ENCODE assay signal across 21 cellular contexts in genomic region chr9:13862562-13862961, GRCh38.
"Had no signal": no experiment of that assay in that cellular context is flagged by ENCODE, and none has a peak within 500 bp of the region (broad histone marks: within the 10 kb centered on the region; RNA-seq: fewer than 3 reads in every experiment).

No MANE protein-coding gene starts in this region.

- H3K4me1 ChIP-seq: parathyroid adenoma had no signal

- H3K36me3 Mint-ChIP-seq: activated CD8-positive, alpha-beta memory T cell treated with anti-CD3 and anti-CD28 coated beads, Interleukin-2, amount 10 ng/mL, durations not matched to agents 7 days and 5 days; memory B cell; stimulated activated naive B cell treated with anti-CD40 and anti-IgM and Interleukin-4, amounts not matched to agents 10 μg/mL and 1 μg/mL and 100 μg/mL, for 72 hours had no signal

- H3K4me3 Mint-ChIP-seq: activated CD4-positive, alpha-beta T cell treated with anti-CD3 and anti-CD28 coated beads, Interleukin-2, amount 10 ng/mL, durations not matched to agents 7 days and 5 days; activated CD8-positive, alpha-beta memory T cell treated with anti-CD3 and anti-CD28 coated beads, Interleukin-2, amount 10 ng/mL, durations not matched to agents 7 days and 5 days; activated CD8-positive, alpha-beta T cell treated with anti-CD3 and anti-CD28 coated beads for 36 hours; central memory CD8-positive, alpha-beta T cell; effector memory CD8-positive, alpha-beta T cell; memory B cell; stimulated activated naive B cell treated with anti-CD40 and anti-IgM and Interleukin-4, amounts not matched to agents 10 μg/mL and 1 μg/mL and 100 μg/mL, for 72 hours had no signal

- H3K27ac ChIP-seq: brain microvascular endothelial cell, parathyroid adenoma, upper lobe of right lung, VCaP had no signal

- DNase-seq: activated CD4-positive, alpha-beta T cell treated with anti-CD3 and anti-CD28 coated beads, Interleukin-2, amount 10 ng/mL, durations not matched to agents 7 days and 5 days; activated CD8-positive, alpha-beta memory T cell treated with anti-CD3 and anti-CD28 coated beads, Interleukin-2, amount 10 ng/mL, durations not matched to agents 7 days and 5 days; activated CD8-positive, alpha-beta T cell treated with anti-CD3 and anti-CD28 coated beads for 36 hours; activated effector memory CD4-positive, alpha-beta T cell treated with anti-CD3 and anti-CD28 coated beads, Interleukin-2, amount 50 U/mL, for 16 hours; activated naive CD4-positive, alpha-beta T cell treated with anti-CD3 and anti-CD28 coated beads, Interleukin-2, amount 50 U/mL, for 16 hours; activated T-cell treated with anti-CD3 and anti-CD28 coated beads for 4 hours; brain microvascular endothelial cell; effector memory CD8-positive, alpha-beta T cell; foreskin melanocyte; kidney glomerular epithelial cell; stimulated activated CD4-positive, alpha-beta T cell treated with anti-CD3 and anti-CD28 coated beads, Interleukin-2, amount 100 ng/mL, for 48 hours; stimulated activated CD8-positive, alpha-beta memory T cell treated with anti-CD3 and anti-CD28 coated beads, Interleukin-4, amount 100 ng/mL, for 48 hours; stimulated activated naive B cell treated with anti-CD40 and anti-IgM and Interleukin-4, amounts not matched to agents 10 μg/mL and 1 μg/mL and 100 μg/mL, for 72 hours; T-helper 2 cell; upper lobe of right lung had no signal

- H3K36me3 ChIP-seq: brain microvascular endothelial cell, upper lobe of right lung had no signal

- H3K27me3 ChIP-seq: brain microvascular endothelial cell, dorsolateral prefrontal cortex, upper lobe of right lung had no signal

- H3K4me1 Mint-ChIP-seq: activated CD4-positive, alpha-beta T cell treated with anti-CD3 and anti-CD28 coated beads, Interleukin-2, amount 10 ng/mL, durations not matched to agents 7 days and 5 days; activated CD8-positive, alpha-beta memory T cell treated with anti-CD3 and anti-CD28 coated beads, Interleukin-2, amount 10 ng/mL, durations not matched to agents 7 days and 5 days; central memory CD8-positive, alpha-beta T cell; memory B cell; stimulated activated naive B cell treated with anti-CD40 and anti-IgM and Interleukin-4, amounts not matched to agents 10 μg/mL and 1 μg/mL and 100 μg/mL, for 72 hours had no signal

- H3K9me3 Mint-ChIP-seq: activated CD4-positive, alpha-beta T cell treated with anti-CD3 and anti-CD28 coated beads, Interleukin-2, amount 10 ng/mL, durations not matched to agents 7 days and 5 days had no signal

- H3K9me3 ChIP-seq: mucosa of descending colon, upper lobe of right lung had no signal

- H3K4me3 ChIP-seq: mucosa of descending colon, upper lobe of right lung had no signal

- H3K27ac Mint-ChIP-seq: activated CD4-positive, alpha-beta T cell treated with anti-CD3 and anti-CD28 coated beads, Interleukin-2, amount 10 ng/mL, durations not matched to agents 7 days and 5 days; activated CD8-positive, alpha-beta memory T cell treated with anti-CD3 and anti-CD28 coated beads, Interleukin-2, amount 10 ng/mL, durations not matched to agents 7 days and 5 days; activated CD8-positive, alpha-beta T cell treated with anti-CD3 and anti-CD28 coated beads for 36 hours; effector memory CD8-positive, alpha-beta T cell; memory B cell; stimulated activated naive B cell treated with anti-CD40 and anti-IgM and Interleukin-4, amounts not matched to agents 10 μg/mL and 1 μg/mL and 100 μg/mL, for 72 hours had no signal

- H3K27me3 Mint-ChIP-seq: activated CD4-positive, alpha-beta T cell treated with anti-CD3 and anti-CD28 coated beads, Interleukin-2, amount 10 ng/mL, durations not matched to agents 7 days and 5 days; activated CD8-positive, alpha-beta memory T cell treated with anti-CD3 and anti-CD28 coated beads, Interleukin-2, amount 10 ng/mL, durations not matched to agents 7 days and 5 days; activated CD8-positive, alpha-beta T cell treated with anti-CD3 and anti-CD28 coated beads for 36 hours; central memory CD8-positive, alpha-beta T cell; effector memory CD8-positive, alpha-beta T cell; memory B cell; stimulated activated naive B cell treated with anti-CD40 and anti-IgM and Interleukin-4, amounts not matched to agents 10 μg/mL and 1 μg/mL and 100 μg/mL, for 72 hours had no signal
